ENCODE assay signal across 8 cellular contexts in the genomic region with DNA sequence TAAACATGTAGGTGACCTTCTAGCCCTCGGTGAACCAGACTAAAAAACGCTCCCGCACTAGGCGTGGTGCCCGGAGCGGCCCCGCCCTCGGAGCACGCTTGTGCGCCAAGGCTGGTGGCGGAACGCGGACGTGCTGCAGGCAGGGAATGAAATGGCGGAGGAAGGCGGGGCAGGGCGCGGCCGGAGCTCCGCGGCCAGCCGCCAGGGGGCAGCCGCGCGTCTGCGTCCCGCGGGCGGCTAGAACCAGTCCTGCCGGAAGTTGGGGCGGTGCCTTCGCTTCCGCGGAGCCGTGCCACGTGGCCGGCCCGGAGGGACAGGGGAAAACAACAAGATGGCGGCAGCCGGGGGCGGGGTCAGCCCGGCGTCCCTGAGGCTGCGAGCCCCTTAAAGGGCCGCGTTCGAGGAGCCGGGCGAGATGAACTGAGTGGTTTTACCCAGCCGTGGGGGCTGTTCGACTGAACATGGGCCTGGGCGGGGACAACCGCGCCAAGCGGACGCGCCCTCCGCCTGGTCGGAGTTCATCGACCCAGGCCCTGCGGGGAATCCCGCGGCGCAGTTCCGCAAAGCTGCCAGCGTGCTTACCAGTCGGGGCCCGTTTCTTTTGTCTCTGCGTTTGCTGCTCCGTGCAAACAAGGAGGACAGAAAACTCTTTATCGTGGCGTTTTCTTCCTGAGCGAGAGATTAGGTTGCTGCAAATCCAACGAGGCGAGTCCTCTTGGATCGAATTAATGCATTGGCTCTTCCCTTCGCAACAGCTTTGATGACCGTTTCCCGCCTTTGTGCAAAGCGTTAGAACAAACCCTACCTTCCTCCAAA.
DNase-seq lines count a peak whose midpoint lies in the region; ATAC-seq and TF ChIP-seq lines count a peak whose summit lies in the region.

No MANE protein-coding gene starts in this region.

- H3K4me3 Mint-ChIP-seq in activated B cell treated with CpG ODN at 0.5 μM for 24 hours: peak overlapping the region; percentile 91

- CTCF ChIA-PET in activated B cell treated with CpG ODN at 0.5 μM for 24 hours (lab: Charles Lee): interaction anchor here (0.6 to 4.7 kb wide), 16 partner anchors 8 to 114 kb away, joined by 3 to 63 read pairs (median 8); a partner anchor contains a TSS

- no peaks in the 10 kb centered on the region for H3K9me3 Mint-ChIP-seq in activated B cell treated with CpG ODN at 0.5 μM for 24 hours

- H3K4me1 Mint-ChIP-seq in activated B cell treated with CpG ODN at 0.5 μM for 24 hours: peaks cover 37% of the 10 kb centered on the region

- peak overlapping the region; percentile 98 for H3K27ac Mint-ChIP-seq in activated B cell treated with CpG ODN at 0.5 μM for 24 hours

- intact Hi-C loops in activated B cell treated with CpG ODN at 0.5 μM for 24 hours (cut with micrococcal nuclease): loop anchor here (1.0 kb wide), 8 partner anchors 11 to 109 kb away; a partner anchor contains a TSS

- POLR2A ChIA-PET in activated B cell treated with CpG ODN at 0.5 μM for 24 hours (lab: Charles Lee): interaction anchor here (0.7 to 7.3 kb wide), 27 partner anchors 8 to 155 kb away, joined by 3 to 599 read pairs (median 15); a partner anchor contains a TSS

- DNase-seq in AG20443 (ENCODE audit: low spot score): peak; percentile 96
- DNase-seq in NCI-H2227 treated with DMSO at 0.1 percent for 48 hours (lab: John Stamatoyannopoulos, UW): peak; percentile 92
- peak; percentile 99 for DNase-seq in activated B cell treated with CpG ODN at 0.5 μM for 24 hours
- DNase-seq in caudate nucleus (lab: John Stamatoyannopoulos, UW): peak; percentile 59 to 100 (median 96)
- peak; percentile 99 for DNase-seq in islet precursor cell
- peak; percentile 95 for DNase-seq in stimulated activated CD4-positive, alpha-beta T cell treated with anti-CD3 and anti-CD28 coated beads, Interleukin-12 subunit alpha, Interleukin-12 subunit beta, amount 100 ng/mL, for 4 hours

- peak overlapping the region; percentile 100 for H3K27ac ChIP-seq in caudate nucleus (ENCODE audit: low read depth, low read length)

- no peaks in the 10 kb centered on the region for H3K27me3 Mint-ChIP-seq in activated B cell treated with CpG ODN at 0.5 μM for 24 hours

- TF ChIP-seq CTCF in activated B cell treated with CpG ODN at 0.5 μM for 24 hours (IDR thresholded peaks at IDR 0.05): peak; percentile 81

- ATAC-seq in GM19023 (IDR thresholded peaks at IDR 0.05; ENCODE audit: unreplicated experiment) (peak; percentile 79), HG03196 (IDR thresholded peaks at IDR 0.05; ENCODE audit: unreplicated experiment) (peak; percentile 89), activated B cell treated with CpG ODN at 0.5 μM for 24 hours (ENCODE audit: low read depth) (peak; percentile 83)

- no peaks in the 10 kb centered on the region for H3K36me3 Mint-ChIP-seq in activated B cell treated with CpG ODN at 0.5 μM for 24 hours (ENCODE audit: low read depth)

Comparison
In these comparisons a context has a peak if more than half of its experiments do, and no peak if none do; other contexts are left out.
1. Peak in every context shown above with its lines: DNase-seq, ATAC-seq and H3K27ac ChIP-seq.